ENCODE assay signal across 1 cellular context in the genomic region with DNA sequence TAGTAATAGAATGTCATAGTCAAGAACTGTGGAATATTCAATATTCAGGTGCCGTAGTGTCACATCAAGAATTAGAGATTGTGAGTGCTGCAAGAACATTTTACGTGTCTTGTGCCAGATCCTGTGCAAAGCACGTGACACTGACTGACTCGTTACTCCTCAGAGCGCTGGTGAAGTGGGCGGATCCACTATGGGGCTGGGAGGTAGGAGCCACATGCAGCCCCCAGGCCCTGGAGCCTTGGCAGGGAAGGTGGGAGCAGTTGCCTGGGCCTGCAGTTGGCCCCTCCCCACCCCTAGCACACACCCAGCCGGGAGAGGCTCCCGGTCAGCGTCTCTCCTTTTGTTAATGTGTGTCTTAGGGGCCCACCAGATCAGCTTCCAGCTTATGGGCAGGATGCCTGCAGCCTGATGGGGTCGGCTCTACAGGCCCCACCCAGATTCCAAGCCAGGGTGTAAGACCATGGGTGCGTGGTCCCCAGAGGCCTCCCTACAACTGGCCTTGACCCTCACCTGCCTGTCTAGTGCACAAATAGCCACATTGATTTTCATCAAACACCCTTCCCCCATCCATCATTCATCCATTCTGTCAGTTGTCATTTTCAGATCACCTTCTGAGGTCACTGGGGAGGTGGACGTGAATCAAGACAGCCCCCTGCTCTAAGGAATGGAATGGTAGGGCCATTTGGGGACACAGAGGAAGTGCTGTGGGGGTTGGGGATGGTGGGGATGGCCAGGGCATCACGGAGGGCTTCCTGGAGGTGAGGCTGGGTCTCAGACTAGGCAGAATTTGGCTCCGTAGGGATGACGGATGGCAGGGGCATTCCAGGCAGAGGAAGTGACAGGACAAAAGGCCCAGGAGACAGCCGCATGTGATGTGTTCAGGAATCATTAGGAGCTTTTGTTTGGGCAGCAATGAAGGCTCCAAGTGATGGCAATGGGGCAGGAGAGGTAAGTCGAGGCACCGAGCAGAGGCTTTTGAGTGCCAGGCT.
TF ChIP-seq lines count a peak whose summit lies in the region.

No MANE protein-coding gene starts in this region.

TF ChIP-seq in endothelial cell of umbilical vein, 7 proteins besides CTCF, POLR2A, EP300 and RAD21 (continued from another document):
- TF ChIP-seq, protein P1, sequence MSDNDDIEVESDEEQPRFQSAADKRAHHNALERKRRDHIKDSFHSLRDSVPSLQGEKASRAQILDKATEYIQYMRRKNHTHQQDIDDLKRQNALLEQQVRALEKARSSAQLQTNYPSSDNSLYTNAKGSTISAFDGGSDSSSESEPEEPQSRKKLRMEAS (IDR thresholded peaks at IDR 0.05; ENCODE audit: insufficient read depth, insufficient read length): no peak
- TF ChIP-seq MYC (IDR thresholded peaks at IDR 0.05; ENCODE audit: low read depth, low read length): no peak
- TF ChIP-seq EZH2 (IDR thresholded peaks at IDR 0.05; ENCODE audit: borderline replicate concordance, low read depth, low read length, severe bottlenecking): no peak
- no peak for TF ChIP-seq GATA2 (IDR thresholded peaks at IDR 0.05; ENCODE audit: insufficient read depth, insufficient read length, low read depth, low read length)
